Comparison of ENCODE assay signal across 33 cellular contexts in the genomic region with DNA sequence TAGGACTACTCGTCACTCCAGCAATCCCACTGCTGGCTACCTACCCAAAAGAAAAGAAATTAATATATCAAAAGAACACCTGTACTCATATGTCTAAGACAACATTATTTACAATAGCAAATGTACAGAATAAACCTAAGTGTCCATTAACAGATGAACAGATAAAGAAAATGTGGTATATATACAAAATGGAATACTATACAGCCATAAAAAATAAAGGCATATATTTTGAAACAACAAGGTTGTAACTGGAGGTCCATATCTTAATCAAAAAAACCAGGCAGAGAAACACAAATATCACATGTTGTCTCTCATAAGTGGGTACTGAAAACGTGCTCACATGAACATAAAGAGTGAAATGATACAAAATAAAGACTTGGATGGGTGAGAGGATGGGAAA.
"Had no signal": no experiment of that assay in that cellular context is flagged by ENCODE, and none has a peak within 500 bp of the region (broad histone marks: within the 10 kb centered on the region; RNA-seq: fewer than 3 reads in every experiment).

No MANE protein-coding gene starts in this region.

- H3K27ac ChIP-seq: adrenal gland, ascending aorta, body of pancreas, brain microvascular endothelial cell, breast epithelium, cardiac muscle cell had no signal

- ATAC-seq: activated naive CD4-positive, alpha-beta T cell treated with anti-CD3 and anti-CD28 coated beads, Interleukin-2, amount 50 U/mL, for 72 hours; activated naive CD8-positive, alpha-beta T cell treated with anti-CD3 and anti-CD28 coated beads, Interleukin-2, amount 50 U/mL, for 24 hours; activated T-cell treated with anti-CD3 and anti-CD28 coated beads, Interleukin-2, amount 50 U/mL, for 4 hours; activated T-cell treated with anti-CD3 and anti-CD28 coated beads, Interleukin-2, amount 50 U/mL, for 72 hours; activated T-helper 17 cell treated with anti-CD3 and anti-CD28 coated beads, Interleukin-2, amount 50 U/mL, for 72 hours; body of pancreas had no signal

- H3K27me3 ChIP-seq: adrenal gland, ascending aorta, body of pancreas, brain microvascular endothelial cell, breast epithelium, cardiac muscle cell had no signal

- DNase-seq: activated effector memory CD4-positive, alpha-beta T cell treated with anti-CD3 and anti-CD28 coated beads, Interleukin-2, amount 50 U/mL, for 16 hours; activated effector memory CD4-positive, alpha-beta T cell treated with Interleukin-2 at 50 U/mL for 16 hours; activated gamma-delta T cell; activated gamma-delta T cell treated with Interleukin-2 at 50 U/mL for 16 hours; activated naive CD4-positive, alpha-beta T cell; activated naive CD4-positive, alpha-beta T cell treated with anti-CD3 and anti-CD28 coated beads for 36 hours; activated naive CD4-positive, alpha-beta T cell treated with anti-CD3 and anti-CD28 coated beads, Interleukin-2, amount 10 ng/mL, durations not matched to agents 7 days and 5 days; activated naive CD4-positive, alpha-beta T cell treated with anti-CD3 and anti-CD28 coated beads, Interleukin-2, amount 50 U/mL, for 16 hours; activated naive CD4-positive, alpha-beta T cell treated with Interleukin-2 at 50 U/mL for 16 hours; activated naive CD8-positive, alpha-beta T cell treated with anti-CD3 and anti-CD28 coated beads for 36 hours; activated naive CD8-positive, alpha-beta T cell treated with anti-CD3 and anti-CD28 coated beads, Interleukin-2, amount 10 ng/mL, durations not matched to agents 7 days and 5 days; activated naive CD8-positive, alpha-beta T cell treated with anti-CD3 and anti-CD28 coated beads, Interleukin-2, amount 50 U/mL, for 24 hours; activated T-cell treated with anti-CD3 and anti-CD28 coated beads, Interleukin-2, amount 50 U/mL, for 4 hours; activated T-cell treated with anti-CD3 and anti-CD28 coated beads, Interleukin-2, amount 50 U/mL, for 48 hours; activated T-cell treated with anti-CD3 and anti-CD28 coated beads, Interleukin-2, amount 50 U/mL, for 72 hours; adrenal gland; amniotic stem cell; amygdala; anterior cingulate cortex; aorta; body of pancreas; brain microvascular endothelial cell; caudate nucleus; central memory CD4-positive, alpha-beta T cell; cerebellar nuclear complex had no signal

- H3K36me3 ChIP-seq: adrenal gland, ascending aorta, brain microvascular endothelial cell, breast epithelium, cardiac muscle cell had no signal

- FAIRE-seq: astrocyte, bronchial epithelial cell, colon had no signal

- H3K9me3 ChIP-seq: body of pancreas had no signal

- H3K4me3 ChIP-seq: adrenal gland, ascending aorta, body of pancreas, breast epithelium, cardiac muscle cell had no signal

- H3K4me1 ChIP-seq: adrenal gland, ascending aorta, body of pancreas, breast epithelium had no signal
